23 cellular contexts compared by ENCODE assay signal in the genomic region with DNA sequence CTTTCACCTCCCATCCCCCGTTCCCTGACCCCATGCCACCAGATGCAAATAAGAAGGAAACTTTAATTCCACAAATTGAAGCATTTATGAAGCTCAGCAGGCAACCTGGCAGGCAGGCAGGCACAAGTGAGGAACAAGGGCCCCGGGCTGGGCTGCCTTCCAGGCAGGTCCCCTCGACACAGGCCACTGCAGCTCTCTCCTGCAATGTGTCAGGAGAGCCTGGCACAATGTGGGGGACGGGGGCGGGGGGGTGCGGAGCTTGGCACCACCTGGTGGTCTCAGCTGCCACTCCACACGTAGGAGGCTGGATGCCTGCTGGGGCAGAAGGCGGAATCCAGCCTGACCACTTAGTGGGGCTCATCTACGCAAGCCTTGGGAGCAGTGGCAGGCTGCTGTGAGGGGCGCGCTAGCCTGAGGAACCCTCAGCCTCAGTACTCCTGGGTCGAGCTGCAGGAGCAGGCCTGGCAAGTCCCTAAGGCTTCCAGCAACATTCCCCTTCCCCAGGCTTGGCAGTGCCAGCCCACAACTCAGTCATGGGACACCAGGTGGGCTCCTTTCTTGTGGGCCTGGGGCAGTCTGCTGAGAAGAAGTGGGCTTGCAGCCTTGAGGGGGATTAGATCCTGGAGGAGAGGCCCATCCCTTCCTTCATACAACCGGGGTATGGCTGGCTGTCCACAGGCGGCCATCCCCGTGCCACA. TPM values are rescaled to one million over a fixed set of nuclear protein-coding genes. Genes with fewer than 3 reads are reported as not detected.
A peak's percentile ranks its signal among the peaks of the same experiment; 100 is the strongest.
DNase-seq lines count a peak whose midpoint lies in the region; TF ChIP-seq lines count a peak whose summit lies in the region.
"Had no signal": no experiment of that assay in that cellular context is flagged by ENCODE, and none has a peak within 500 bp of the region (broad histone marks: within the 10 kb centered on the region; RNA-seq: fewer than 3 reads in every experiment).

No MANE protein-coding gene starts in this region.

- DNase-seq in COR-L47 (lab: John Stamatoyannopoulos, UW): peak; percentile 50
- peak; percentile 48 for DNase-seq in H7
- DNase-seq in astrocyte of the hippocampus (ENCODE audit: low read depth, low spot score): peak; percentile 11
- peak; percentile 76 for DNase-seq in osteocyte (ENCODE audit: extremely low spot score, unreplicated experiment)
- no peak for DNase-seq in NK-92 treated with Interleukin-12 subunit alpha and Interleukin-12 subunit beta, amount 100 ng/mL, for 24 hours (lab: John Stamatoyannopoulos, UW)
- DNase-seq in RKO (ENCODE audit: low spot score): no peak
- DNase-seq in C1 segment of cervical spinal cord (lab: John Stamatoyannopoulos, UW): no peak
- DNase-seq: activated naive CD4-positive, alpha-beta T cell treated with anti-CD3 and anti-CD28 coated beads for 36 hours; CD4-positive, CD25-positive, alpha-beta regulatory T cell; EL; esophagus squamous epithelium; foreskin keratinocyte; left ventricle myocardium superior; NCI-H1436 treated with DMSO at 0.1 percent for 48 hours; NCI-H510A; PC-3; stimulated activated CD4-positive, alpha-beta T cell treated with anti-CD3 and anti-CD28 coated beads, Interleukin-4, amount 100 ng/mL, for 4 hours; T-helper 17 cell had no signal

- no peak overlapping the region for H3K27ac Mint-ChIP-seq in osteocyte (ENCODE audit: unreplicated experiment)
- H3K27ac Mint-ChIP-seq: activated naive CD4-positive, alpha-beta T cell treated with anti-CD3 and anti-CD28 coated beads for 36 hours; activated T-helper 1 cell treated with anti-CD3 and anti-CD28 coated beads, Interleukin-12 subunit alpha, Interleukin-12 subunit beta, Interleukin-2, Interleukin-4 antibody, amounts not matched to agents 30 ng/mL and 10 ng/mL and 1 ng/mL, durations not matched to agents 14 hours and 24 hours and 36 hours; CD4-positive, CD25-positive, alpha-beta regulatory T cell; T-helper 17 cell had no signal

- no peak overlapping the region for H3K4me3 Mint-ChIP-seq in osteocyte (ENCODE audit: unreplicated experiment)
- H3K4me3 Mint-ChIP-seq: activated naive CD4-positive, alpha-beta T cell treated with anti-CD3 and anti-CD28 coated beads for 36 hours; activated T-helper 1 cell treated with anti-CD3 and anti-CD28 coated beads, Interleukin-12 subunit alpha, Interleukin-12 subunit beta, Interleukin-2, Interleukin-4 antibody, amounts not matched to agents 30 ng/mL and 10 ng/mL and 1 ng/mL, durations not matched to agents 14 hours and 24 hours and 36 hours; brain; CD4-positive, CD25-positive, alpha-beta regulatory T cell; T-helper 17 cell had no signal

- TF ChIP-seq CTCF in osteocyte (IDR thresholded peaks at IDR 0.05): no peak

- no peaks in the 10 kb centered on the region for H3K27me3 Mint-ChIP-seq in osteocyte (ENCODE audit: unreplicated experiment)
- H3K27me3 Mint-ChIP-seq: CD4-positive, CD25-positive, alpha-beta regulatory T cell; T-helper 17 cell had no signal

- no peaks in the 10 kb centered on the region for H3K36me3 ChIP-seq in H7 (replicated peaks; ENCODE audit: control insufficient read depth, insufficient read depth, low read length)
- H3K36me3 ChIP-seq: adrenal gland, esophagus squamous epithelium, tibial nerve had no signal

- peaks cover 6% of the 10 kb centered on the region for H3K4me1 Mint-ChIP-seq in osteocyte (ENCODE audit: unreplicated experiment)
- H3K4me1 Mint-ChIP-seq: CD4-positive, CD25-positive, alpha-beta regulatory T cell; T-helper 17 cell had no signal

- no peaks in the 10 kb centered on the region for H3K9me3 Mint-ChIP-seq in osteocyte (ENCODE audit: unreplicated experiment)
- H3K9me3 Mint-ChIP-seq: activated naive CD4-positive, alpha-beta T cell treated with anti-CD3 and anti-CD28 coated beads for 36 hours; activated T-helper 1 cell treated with anti-CD3 and anti-CD28 coated beads, Interleukin-12 subunit alpha, Interleukin-12 subunit beta, Interleukin-2, Interleukin-4 antibody, amounts not matched to agents 30 ng/mL and 10 ng/mL and 1 ng/mL, durations not matched to agents 14 hours and 24 hours and 36 hours; CD4-positive, CD25-positive, alpha-beta regulatory T cell had no signal

- no peak overlapping the region for H3K4me3 ChIP-seq in H7 (ENCODE audit: insufficient read depth, low read depth, low read length)
- H3K4me3 ChIP-seq: adrenal gland, esophagus squamous epithelium, tibial nerve had no signal

- H3K36me3 Mint-ChIP-seq in osteocyte (ENCODE audit: unreplicated experiment): no peaks in the 10 kb centered on the region
- H3K36me3 Mint-ChIP-seq: brain; CD4-positive, CD25-positive, alpha-beta regulatory T cell had no signal

- no peaks in the 10 kb centered on the region for H3K27me3 ChIP-seq in H7 (ENCODE audit: control insufficient read depth, insufficient read depth, low read length)
- H3K27me3 ChIP-seq: adrenal gland, esophagus squamous epithelium, foreskin keratinocyte, tibial nerve had no signal

RNA-seq across cellular contexts. Expression of a gene that starts 50.2 kb away (rescaled TPM):
- total RNA-seq in H7 (2014; rRNA removed; shearing (Covaris generic)): 0.07 TPM in 1 of 2 replicates, not detected in the other
- 3.3 and 3.5 TPM in 2 replicates for total RNA-seq in osteocyte
- total RNA-seq: foreskin keratinocyte, LHCN-M2, PC-3 had no signal

Comparison
In these comparisons a context has a peak if more than half of its experiments do, and no peak if none do; other contexts are left out.
1. DNase-seq: peak in COR-L47 (single experiment), H7 (single experiment), astrocyte of the hippocampus (single experiment) and osteocyte (single experiment); none in NK-92 treated with Interleukin-12 subunit alpha and Interleukin-12 subunit beta, amount 100 ng/mL, for 24 hours (single experiment), RKO (single experiment) and C1 segment of cervical spinal cord (0 of 14).